In the genomic region with DNA sequence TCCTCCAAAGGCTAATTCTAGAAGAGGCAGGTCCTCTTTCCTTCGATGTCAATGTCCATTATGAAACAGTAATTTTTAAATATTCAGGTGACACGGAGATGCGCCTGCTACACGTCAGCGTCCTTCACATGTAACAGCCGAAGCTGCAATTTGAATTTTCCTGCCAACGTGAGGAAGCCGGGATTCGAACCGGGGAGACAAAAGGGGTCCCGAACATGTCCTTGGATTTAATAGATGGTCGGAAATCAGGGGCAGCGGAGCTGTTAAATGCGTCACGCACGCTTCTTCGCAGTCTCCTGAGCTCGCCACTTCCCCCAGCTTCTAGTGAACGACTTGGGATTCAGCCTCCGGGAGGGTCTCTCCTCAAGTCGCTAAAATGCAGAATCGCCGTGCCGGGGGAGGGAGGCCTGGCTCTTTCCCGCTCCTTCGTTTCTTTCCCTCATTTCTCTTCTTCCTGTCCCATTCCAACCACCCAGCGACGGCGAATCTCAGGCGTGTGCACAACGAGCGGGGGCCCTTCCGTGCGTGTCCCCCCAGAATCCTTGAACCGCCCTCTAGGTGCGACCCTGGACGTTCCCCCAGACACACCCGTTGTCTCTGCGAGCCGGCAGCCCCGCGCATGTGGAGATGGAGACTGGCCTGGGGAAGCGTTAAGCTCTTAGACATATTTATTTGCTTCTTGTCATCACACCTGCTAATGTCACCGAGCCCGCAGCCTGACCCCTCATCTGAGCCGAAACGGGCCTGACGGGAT, we compare ENCODE assay signal across 8 cellular contexts. TPM values are rescaled to one million over a fixed set of nuclear protein-coding genes. Genes with fewer than 3 reads are reported as not detected.
DNase-seq lines count a peak whose midpoint lies in the region; ATAC-seq, FAIRE-seq and TF ChIP-seq lines count a peak whose summit lies in the region.

No MANE protein-coding gene starts in this region.

- dilution Hi-C loops in endothelial cell of umbilical vein (cut with MboI; ENCODE audit: extremely low pct_ligation_motif_present, low sequenced_read_pairs) = loop anchor here (10.0 to 25.0 kb wide), 2 partner anchors 504 to 1036 kb away; no protein-coding TSS in a partner anchor

- no peak for TF ChIP-seq CTCF in OCI-LY3 (IDR thresholded peaks at IDR 0.05; ENCODE audit: low read depth, low read length)
- no peak for TF ChIP-seq CTCF in endothelial cell of umbilical vein (IDR thresholded peaks at IDR 0.05; ENCODE audit: extremely low read depth in 1 of 2, insufficient read depth in 1 of 2, low read depth in 1 of 2, low read length in 2 of 2)
- no peak for TF ChIP-seq CTCF in psoas muscle (IDR thresholded peaks at IDR 0.05)

- H3K27me3 ChIP-seq in OCI-LY3 (ENCODE audit: low read depth, low read length) (no peaks in the 10 kb centered on the region), endothelial cell of umbilical vein (ENCODE audit: control insufficient read depth in 2 of 2, insufficient read depth in 2 of 2, low read length in 2 of 2) (peaks cover 10 to 13% of the 10 kb centered on the region in 2 experiments), psoas muscle (ENCODE audit: insufficient read depth in 3 of 3, low read length in 2 of 3) (peaks cover 0 to 90% (median 49%) of the 10 kb centered on the region in 3 donors)

- intact Hi-C loops in endothelial cell of umbilical vein (cut with micrococcal nuclease) (loop anchor here (2.0 kb wide), 1 partner anchor 16 kb away; no protein-coding TSS in a partner anchor), psoas muscle (cut with DNase I) (loop anchor here (10.0 kb wide), 3 partner anchors 496 to 1136 kb away; no protein-coding TSS in a partner anchor)

- H3K4me3 ChIP-seq in OCI-LY3 (ENCODE audit: low read length) (peak overlapping the region; percentile 98), endothelial cell of umbilical vein (replicated peaks in 1 of 3; ENCODE audit: insufficient read depth in 1 of 3, low read depth in 1 of 3, low read length in 3 of 3) (no peak overlapping the region), psoas muscle (peak overlapping the region; percentile 78)

- no peaks in the 10 kb centered on the region for H3K9me1 ChIP-seq in endothelial cell of umbilical vein (replicated peaks; ENCODE audit: control insufficient read depth, extremely low read depth, insufficient read depth, low read length)

- H3K27ac ChIP-seq in OCI-LY3 (ENCODE audit: low read length) (peak overlapping the region; percentile 67; the same call in 1 of the 2 replicates), endothelial cell of umbilical vein (ENCODE audit: insufficient read depth, low read depth, low read length) (no peak overlapping the region), psoas muscle (no peak overlapping the region)

- H3K79me2 ChIP-seq in OCI-LY3 (ENCODE audit: low read length) (peaks cover 32% of the 10 kb centered on the region), endothelial cell of umbilical vein (ENCODE audit: control insufficient read depth, insufficient read depth, low read length) (peaks cover 31% of the 10 kb centered on the region)

- H3K9me3 ChIP-seq in OCI-LY3 (ENCODE audit: insufficient read depth, low read length) (no peaks in the 10 kb centered on the region), endothelial cell of umbilical vein (replicated peaks; ENCODE audit: control insufficient read depth, insufficient read depth, low read length) (no peaks in the 10 kb centered on the region), psoas muscle (no peaks in the 10 kb centered on the region)

- no peak for FAIRE-seq in endothelial cell of umbilical vein (lab: Jason Lieb, UNC)

- BruUV-seq in endothelial cell of umbilical vein (replicated peaks; lab: Mats Ljungman, UMichigan) = no TSS peak

- H3K4me1 ChIP-seq in OCI-LY3 (ENCODE audit: low read length) = peaks cover 32% of the 10 kb centered on the region
- peaks cover 3% of the 10 kb centered on the region for H3K4me1 ChIP-seq in endothelial cell of umbilical vein (ENCODE audit: control insufficient read depth, extremely low read depth, insufficient read depth, low read length)
- H3K4me1 ChIP-seq in psoas muscle = peaks cover 19% of the 10 kb centered on the region

- ATAC-seq in psoas muscle = no peak
- no peak for ATAC-seq in HG03280 (IDR thresholded peaks at IDR 0.05; ENCODE audit: unreplicated experiment)

- CTCF ChIA-PET in endothelial cell of umbilical vein (lab: Charles Lee) = interaction anchor here (1.0 to 3.5 kb wide), 5 partner anchors 21 to 1026 kb away, joined by 3 to 22 read pairs (median 6); no protein-coding TSS in a partner anchor

- DNase-seq in NCI-H82 (lab: John Stamatoyannopoulos, UW) (peak; percentile 50), NCI-H82 treated with DMSO at 0.1 percent for 48 hours (lab: John Stamatoyannopoulos, UW; ENCODE audit: unreplicated experiment) (no peak), endothelial cell of umbilical vein (ENCODE audit: low read depth, low spot score) (peak; percentile 15), psoas muscle (peak in 1 of 2 donors; percentile 53), mucosa of gallbladder (ENCODE audit: low spot score) (no peak), GOT3 (lab: John Stamatoyannopoulos, UW) (no peak)

- H2AFZ ChIP-seq in OCI-LY3 (ENCODE audit: low read depth, low read length) (no peak overlapping the region), endothelial cell of umbilical vein (ENCODE audit: low read depth, low read length) (peak overlapping the region; percentile 68)

- WGBS in psoas muscle, 3 donors = 18 to 21% (median 20%) methylated on average over 48 of the region's 48 CpGs

- H3K4me2 ChIP-seq in OCI-LY3 (ENCODE audit: low read length) (peak overlapping the region; percentile 99), endothelial cell of umbilical vein (ENCODE audit: insufficient read depth, low read length) (peak overlapping the region; percentile 65)

- H4K20me1 ChIP-seq in OCI-LY3 (ENCODE audit: insufficient read depth, low read length) (no peaks in the 10 kb centered on the region), endothelial cell of umbilical vein (replicated peaks; ENCODE audit: control insufficient read depth, extremely low read depth, insufficient read depth, low read length) (peaks cover 4% of the 10 kb centered on the region)

- H3K9ac ChIP-seq in OCI-LY3 (ENCODE audit: low read length) (peak overlapping the region; percentile 96), endothelial cell of umbilical vein (replicated peaks; ENCODE audit: extremely low read depth, insufficient read depth, low read length) (no peak overlapping the region)

- H3K36me3 ChIP-seq in OCI-LY3 (replicated peaks; ENCODE audit: low read depth, low read length) = peaks cover 18% of the 10 kb centered on the region
- H3K36me3 ChIP-seq in endothelial cell of umbilical vein (ENCODE audit: control insufficient read depth in 2 of 2, extremely low read depth in 1 of 2, insufficient read depth in 2 of 2, low read length in 2 of 2) = no peaks in the 10 kb centered on the region
- H3K36me3 ChIP-seq in psoas muscle (ENCODE audit: insufficient read depth in 1 of 2, low read depth in 1 of 2) = no peaks in the 10 kb centered on the region

- no peak for TF ChIP-seq POLR2A in endothelial cell of umbilical vein (IDR thresholded peaks at IDR 0.05; ENCODE audit: low read depth, low read length)

- POLR2A ChIA-PET in endothelial cell of umbilical vein (lab: Charles Lee) = no interaction called here

TF ChIP-seq in endothelial cell of umbilical vein, 7 proteins besides CTCF, POLR2A, EP300 and RAD21:
- TF ChIP-seq MYC (IDR thresholded peaks at IDR 0.05; ENCODE audit: low read depth, low read length) (no peak), EZH2 (IDR thresholded peaks at IDR 0.05; ENCODE audit: borderline replicate concordance, low read depth, low read length, severe bottlenecking) (peak; percentile 79), JUN (IDR thresholded peaks at IDR 0.05; ENCODE audit: borderline replicate concordance, insufficient read depth, insufficient read length, low read depth) (no peak)
- TF ChIP-seq, protein P1, sequence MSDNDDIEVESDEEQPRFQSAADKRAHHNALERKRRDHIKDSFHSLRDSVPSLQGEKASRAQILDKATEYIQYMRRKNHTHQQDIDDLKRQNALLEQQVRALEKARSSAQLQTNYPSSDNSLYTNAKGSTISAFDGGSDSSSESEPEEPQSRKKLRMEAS (IDR thresholded peaks at IDR 0.05; ENCODE audit: insufficient read depth, insufficient read length) = no peak

RNA-seq across cellular contexts. Expression of a gene that starts 1.3 kb away (rescaled TPM):
- 15.9 and 16.4 TPM in 2 replicates for total RNA-seq in endothelial cell of umbilical vein
- 6.4 and 7.2 TPM in 2 replicates for polyA plus RNA-seq in endothelial cell of umbilical vein
- polyA plus RNA-seq in endothelial cell of umbilical vein (2011; cell fraction: cytosol; rRNA removed) = 4.8 and 4.9 TPM in 2 replicates
- polyA plus RNA-seq in endothelial cell of umbilical vein (2011; cell fraction: nucleus; rRNA removed) = 7.4 and 11.8 TPM in 2 replicates
- 3.0 and 4.0 TPM in 2 replicates for polyA plus RNA-seq in endothelial cell of umbilical vein (2012)
- 5.5 and 6.8 TPM in 2 replicates for polyA minus RNA-seq in endothelial cell of umbilical vein
- 23.5 TPM for polyA minus RNA-seq in endothelial cell of umbilical vein (2011; cell fraction: cytosol; rRNA and poly(A)+ RNA removed)
- 8.4 and 8.6 TPM in 2 replicates for polyA minus RNA-seq in endothelial cell of umbilical vein (2011; cell fraction: nucleus; rRNA and poly(A)+ RNA removed)
- total RNA-seq in psoas muscle = 1 to 10 TPM; 1.5 to 2.7 (median 2.0) TPM
- polyA plus RNA-seq in psoas muscle = 1 to 10 TPM in 2 of 3 donors, under 1 TPM in 1; 0.90 to 1.3 (median 1.1) TPM
- total RNA-seq in mucosa of gallbladder = 9.5 TPM

Comparison
In these comparisons a context has a peak if more than half of its experiments do, and no peak if none do; other contexts are left out.
1. DNase-seq: peak in NCI-H82 (single experiment) and endothelial cell of umbilical vein (single experiment); none in NCI-H82 treated with DMSO at 0.1 percent for 48 hours (single experiment), mucosa of gallbladder (single experiment) and GOT3 (single experiment).
2. H3K4me3 ChIP-seq: peak in OCI-LY3 (single experiment) and psoas muscle (single experiment); none in endothelial cell of umbilical vein (0 of 3).